Comparison of ENCODE assay signal across 1 cellular context in genomic region chr17:8056232-8056975, GRCh38.
TF ChIP-seq lines count a peak whose summit lies in the region.

No MANE protein-coding gene starts in this region.

TF ChIP-seq in SK-N-SH treated with all-trans-retinoic acid at 6 μM for 48 hours, 23 proteins besides CTCF, POLR2A, EP300 and RAD21 (continued from another document):
- TF ChIP-seq POU6F1 (CRISPR knock-in tag; IDR thresholded peaks at IDR 0.05; ENCODE audit: borderline replicate concordance, low read depth) (no peak), PATZ1 (CRISPR knock-in tag; IDR thresholded peaks at IDR 0.05; ENCODE audit: borderline replicate concordance) (no peak), TCF4 (CRISPR knock-in tag; IDR thresholded peaks at IDR 0.05; ENCODE audit: borderline replicate concordance) (no peak)
